ENCODE assay signal across 20 cellular contexts in genomic region chr3:135760581-135760980, GRCh38.
DNase-seq lines count a peak whose midpoint lies in the region; FAIRE-seq and TF ChIP-seq lines count a peak whose summit lies in the region.
"Had no signal": no experiment of that assay in that cellular context is flagged by ENCODE, and none has a peak within 500 bp of the region (broad histone marks: within the 10 kb centered on the region; RNA-seq: fewer than 3 reads in every experiment).

No MANE protein-coding gene starts in this region.

- no peak for TF ChIP-seq CTCF in astrocyte (IDR thresholded peaks at IDR 0.05; ENCODE audit: insufficient read depth, low read depth, low read length)
- TF ChIP-seq CTCF in smooth muscle cell (IDR thresholded peaks at IDR 0.05; ENCODE audit: borderline replicate concordance, insufficient read depth, poor library complexity, severe bottlenecking): no peak
- no peak for TF ChIP-seq CTCF in progenitor cell of endocrine pancreas (IDR thresholded peaks at IDR 0.05; ENCODE audit: unreplicated experiment)

- H3K4me2 ChIP-seq in astrocyte (ENCODE audit: low read length) (no peak overlapping the region), smooth muscle cell (no peak overlapping the region)

- H3K36me3 Mint-ChIP-seq in astrocyte (ENCODE audit: low read depth, unreplicated experiment): no peaks in the 10 kb centered on the region
- H3K36me3 Mint-ChIP-seq in progenitor cell of endocrine pancreas (ENCODE audit: insufficient read depth): no peaks in the 10 kb centered on the region
- H3K36me3 Mint-ChIP-seq: CD4-positive, CD25-positive, alpha-beta regulatory T cell; CD8-positive, alpha-beta memory T cell had no signal

- H3K36me3 ChIP-seq in astrocyte (ENCODE audit: insufficient read depth, low read length): no peaks in the 10 kb centered on the region
- no peaks in the 10 kb centered on the region for H3K36me3 ChIP-seq in smooth muscle cell (ENCODE audit: low read depth)
- H3K36me3 ChIP-seq: BE2C had no signal

- H2AFZ ChIP-seq in astrocyte (ENCODE audit: low read depth, low read length): no peak overlapping the region
- H2AFZ ChIP-seq in smooth muscle cell (ENCODE audit: low read depth): no peak overlapping the region

- no peak overlapping the region for H3K4me3 Mint-ChIP-seq in astrocyte (ENCODE audit: unreplicated experiment)
- no peak overlapping the region for H3K4me3 Mint-ChIP-seq in progenitor cell of endocrine pancreas (ENCODE audit: low read depth)
- H3K4me3 Mint-ChIP-seq: CD4-positive, CD25-positive, alpha-beta regulatory T cell; CD8-positive, alpha-beta memory T cell; HFFc6 had no signal

- whole genome bisulfite sequencing in smooth muscle cell (ENCODE audit: low lambda C conversion rate): 75% methylated on average over 3 of the region's 3 CpGs

- no peaks in the 10 kb centered on the region for H3K79me2 ChIP-seq in astrocyte (ENCODE audit: insufficient read depth, low read length)
- H3K79me2 ChIP-seq in smooth muscle cell (ENCODE audit: low read depth): no peaks in the 10 kb centered on the region

- intact Hi-C loops in head of caudate nucleus (cut with DNase I): no loop called here

- H3K9me3 ChIP-seq in astrocyte (ENCODE audit: insufficient read depth, low read depth, low read length) (no peaks in the 10 kb centered on the region), smooth muscle cell (replicated peaks; ENCODE audit: low read depth) (no peaks in the 10 kb centered on the region)
- H3K9me3 ChIP-seq: BE2C had no signal

- H3K27me3 Mint-ChIP-seq in astrocyte (ENCODE audit: low read depth, unreplicated experiment) (peaks cover 10% of the 10 kb centered on the region), progenitor cell of endocrine pancreas (peaks cover 4% of the 10 kb centered on the region)
- H3K27me3 Mint-ChIP-seq: CD4-positive, CD25-positive, alpha-beta regulatory T cell had no signal

- peak overlapping the region; percentile 47 for H3K27ac Mint-ChIP-seq in astrocyte (ENCODE audit: unreplicated experiment)
- no peak overlapping the region for H3K27ac Mint-ChIP-seq in progenitor cell of endocrine pancreas
- H3K27ac Mint-ChIP-seq: CD4-positive, CD25-positive, alpha-beta regulatory T cell; CD8-positive, alpha-beta memory T cell; HFFc6 had no signal

- FAIRE-seq in astrocyte (lab: Jason Lieb, UNC): no peak
- FAIRE-seq: GM12878 had no signal

- DNase-seq in LHCN-M2 (ENCODE audit: low read depth) (peak; percentile 26), astrocyte (ENCODE audit: low read depth) (no peak), myocyte (ENCODE audit: low read depth) (peak; percentile 53), smooth muscle cell (lab: John Stamatoyannopoulos, UW; ENCODE audit: unreplicated experiment) (no peak), progenitor cell of endocrine pancreas (ENCODE audit: low spot score, unreplicated experiment) (no peak), head of caudate nucleus (no peak)
- no peak for DNase-seq in activated effector memory CD4-positive, alpha-beta T cell treated with anti-CD3 and anti-CD28 coated beads, Interleukin-2, amount 50 U/mL, for 16 hours
- DNase-seq: BE2C; C1 segment of cervical spinal cord; CD4-positive, CD25-positive, alpha-beta regulatory T cell; CD8-positive, alpha-beta memory T cell; COR-L47; DMS 273 treated with DMSO at 0.1 percent for 48 hours; DMS53; DND-41; EL; GOT3; H7; HFFc6 had no signal

- H3K4me1 ChIP-seq in astrocyte (ENCODE audit: insufficient read depth, low read length): no peaks in the 10 kb centered on the region
- H3K4me1 ChIP-seq in smooth muscle cell (ENCODE audit: low read depth): no peaks in the 10 kb centered on the region
- H3K4me1 ChIP-seq: BE2C had no signal

- no peak overlapping the region for H3K9ac ChIP-seq in astrocyte (ENCODE audit: low read length)
- no peak overlapping the region for H3K9ac ChIP-seq in smooth muscle cell (ENCODE audit: low read depth)

- H3K4me3 ChIP-seq in astrocyte (ENCODE audit: insufficient read depth, low read depth, low read length) (no peak overlapping the region), smooth muscle cell (no peak overlapping the region)
- H3K4me3 ChIP-seq: GM12878 had no signal

- H3K4me1 Mint-ChIP-seq in astrocyte (ENCODE audit: low read depth, unreplicated experiment) (peaks cover 4% of the 10 kb centered on the region), progenitor cell of endocrine pancreas (ENCODE audit: low read depth) (no peaks in the 10 kb centered on the region)
- H3K4me1 Mint-ChIP-seq: CD4-positive, CD25-positive, alpha-beta regulatory T cell; CD8-positive, alpha-beta memory T cell had no signal

- H3K27me3 ChIP-seq in astrocyte (ENCODE audit: insufficient read depth, low read length): no peaks in the 10 kb centered on the region
- no peaks in the 10 kb centered on the region for H3K27me3 ChIP-seq in smooth muscle cell (ENCODE audit: low read depth)
- H3K27me3 ChIP-seq: BE2C had no signal

- H4K20me1 ChIP-seq in astrocyte (ENCODE audit: insufficient read depth, low read length): no peaks in the 10 kb centered on the region
- H4K20me1 ChIP-seq in smooth muscle cell (ENCODE audit: low read depth): no peaks in the 10 kb centered on the region

- H3K27ac ChIP-seq in astrocyte (ENCODE audit: low read depth, low read length) (no peak overlapping the region), smooth muscle cell (ENCODE audit: low read depth) (no peak overlapping the region)

- H3K9me3 Mint-ChIP-seq in astrocyte (ENCODE audit: unreplicated experiment): peaks cover 2% of the 10 kb centered on the region
- H3K9me3 Mint-ChIP-seq in progenitor cell of endocrine pancreas (ENCODE audit: low read depth): no peaks in the 10 kb centered on the region

- H3F3A ChIP-seq in smooth muscle cell (ENCODE audit: low read depth): no peaks in the 10 kb centered on the region

Comparison
In these comparisons a context has a peak if more than half of its experiments do, and no peak if none do; other contexts are left out.
1. DNase-seq: peak in LHCN-M2 (single experiment) and myocyte (single experiment); none in astrocyte (single experiment), smooth muscle cell (single experiment), progenitor cell of endocrine pancreas (single experiment), activated effector memory CD4-positive, alpha-beta T cell treated with anti-CD3 and anti-CD28 coated beads, Interleukin-2, amount 50 U/mL, for 16 hours (single experiment) and head of caudate nucleus (0 of 42).